Comparison of ENCODE assay signal across 8 cellular contexts in genomic region chr9:86099695-86100364, GRCh38. TPM values are rescaled to one million over a fixed set of nuclear protein-coding genes. Genes with fewer than 3 reads are reported as not detected.
DNase-seq lines count a peak whose midpoint lies in the region; ATAC-seq and TF ChIP-seq lines count a peak whose summit lies in the region.

No MANE protein-coding gene starts in this region.

- DNase-seq in activated CD4-positive, alpha-beta T cell treated with anti-CD3 and anti-CD28 coated beads for 36 hours: peak; percentile 53
- DNase-seq in activated CD4-positive, alpha-beta T cell treated with anti-CD3 and anti-CD28 coated beads for 1 hour: no peak
- DNase-seq in NCI-H146 treated with DMSO at 0.1 percent for 48 hours (lab: John Stamatoyannopoulos, UW; ENCODE audit: unreplicated experiment) (peak; percentile 27), right atrium auricular region (ENCODE audit: low spot score) (peak; percentile 80), pulmonary artery endothelial cell (ENCODE audit: low read depth, low spot score) (peak; percentile 20)
- DNase-seq in activated naive CD8-positive, alpha-beta T cell treated with anti-CD3 and anti-CD28 coated beads, Interleukin-2, amount 50 U/mL, for 24 hours: peak; percentile 26
- no peak for DNase-seq in activated CD4-positive, CD25-positive, alpha-beta regulatory T cell (lab: John Stamatoyannopoulos, UW)
- no peak for DNase-seq in central memory CD4-positive, alpha-beta T cell

- H3K36me3 ChIP-seq in right atrium auricular region: no peaks in the 10 kb centered on the region

- H3K9me3 Mint-ChIP-seq in activated CD4-positive, alpha-beta T cell treated with anti-CD3 and anti-CD28 coated beads for 36 hours (ENCODE audit: low read depth): no peaks in the 10 kb centered on the region
- no peaks in the 10 kb centered on the region for H3K9me3 Mint-ChIP-seq in activated naive CD8-positive, alpha-beta T cell treated with anti-CD3 and anti-CD28 coated beads, Interleukin-2, amount 50 U/mL, for 24 hours

- H3K4me1 ChIP-seq in right atrium auricular region: peaks cover 0 to 12% of the 10 kb centered on the region in 2 donors

- peaks cover 45% of the 10 kb centered on the region for H3K27me3 Mint-ChIP-seq in activated CD4-positive, alpha-beta T cell treated with anti-CD3 and anti-CD28 coated beads for 36 hours
- H3K27me3 Mint-ChIP-seq in activated naive CD8-positive, alpha-beta T cell treated with anti-CD3 and anti-CD28 coated beads, Interleukin-2, amount 50 U/mL, for 24 hours: peaks cover 49% of the 10 kb centered on the region

- peak; percentile 62 for ATAC-seq in activated CD4-positive, alpha-beta T cell treated with anti-CD3 and anti-CD28 coated beads for 36 hours
- ATAC-seq in activated naive CD8-positive, alpha-beta T cell treated with anti-CD3 and anti-CD28 coated beads, Interleukin-2, amount 50 U/mL, for 24 hours: peak; percentile 62

- no peaks in the 10 kb centered on the region for H3K9me3 ChIP-seq in right atrium auricular region

- no peaks in the 10 kb centered on the region for H3K27me3 ChIP-seq in right atrium auricular region

- H3K36me3 Mint-ChIP-seq in activated CD4-positive, alpha-beta T cell treated with anti-CD3 and anti-CD28 coated beads for 36 hours (ENCODE audit: low read depth): no peaks in the 10 kb centered on the region
- H3K36me3 Mint-ChIP-seq in activated naive CD8-positive, alpha-beta T cell treated with anti-CD3 and anti-CD28 coated beads, Interleukin-2, amount 50 U/mL, for 24 hours (ENCODE audit: low read depth): no peaks in the 10 kb centered on the region

- H3K27ac Mint-ChIP-seq in activated CD4-positive, alpha-beta T cell treated with anti-CD3 and anti-CD28 coated beads for 36 hours: peak overlapping the region; percentile 68
- H3K27ac Mint-ChIP-seq in activated naive CD8-positive, alpha-beta T cell treated with anti-CD3 and anti-CD28 coated beads, Interleukin-2, amount 50 U/mL, for 24 hours: peak overlapping the region; percentile 81

- TF ChIP-seq CTCF in right atrium auricular region (IDR thresholded peaks at IDR 0.05): no peak

- H3K4me3 ChIP-seq in right atrium auricular region: peak overlapping the region; percentile 42 to 74

- H3K4me3 Mint-ChIP-seq in activated CD4-positive, alpha-beta T cell treated with anti-CD3 and anti-CD28 coated beads for 36 hours: peak overlapping the region; percentile 71
- H3K4me3 Mint-ChIP-seq in activated naive CD8-positive, alpha-beta T cell treated with anti-CD3 and anti-CD28 coated beads, Interleukin-2, amount 50 U/mL, for 24 hours: peak overlapping the region; percentile 79

- CTCF ChIA-PET in activated CD4-positive, alpha-beta T cell treated with anti-CD3 and anti-CD28 coated beads for 36 hours (lab: Charles Lee): interaction anchor here (0.6 to 1.1 kb wide), 2 partner anchors 220 to 250 kb away, joined by 3 to 5 read pairs; no protein-coding TSS in a partner anchor

- peak overlapping the region; percentile 67 to 73 for H3K27ac ChIP-seq in right atrium auricular region

- POLR2A ChIA-PET in activated CD4-positive, alpha-beta T cell treated with anti-CD3 and anti-CD28 coated beads for 36 hours (lab: Charles Lee): no interaction called here

- H3K4me1 Mint-ChIP-seq in activated CD4-positive, alpha-beta T cell treated with anti-CD3 and anti-CD28 coated beads for 36 hours: peaks cover 9% of the 10 kb centered on the region
- H3K4me1 Mint-ChIP-seq in activated naive CD8-positive, alpha-beta T cell treated with anti-CD3 and anti-CD28 coated beads, Interleukin-2, amount 50 U/mL, for 24 hours: peaks cover 8% of the 10 kb centered on the region

- intact Hi-C loops in activated CD4-positive, alpha-beta T cell treated with anti-CD3 and anti-CD28 coated beads for 36 hours (cut with DNase I, micrococcal nuclease): loop anchor here in 1 of 2 experiments (2.0 kb wide), 1 partner anchor 159 kb away; the partner anchor contains the start of gene NAA35

RNA-seq across cellular contexts. Expression of gene GOLM1, which starts 0.5 kb away (rescaled TPM):
- 1 to 10 TPM; 1.2 to 1.4 TPM for total RNA-seq in activated CD4-positive, alpha-beta T cell treated with anti-CD3 and anti-CD28 coated beads for 36 hours
- total RNA-seq in right atrium auricular region (10 to 100 TPM in 1 of 2 donors, 1 to 10 TPM in 1; 4.9 to 12.4 TPM), pulmonary artery endothelial cell (85.1 and 89.8 TPM in 2 replicates)

Comparison
In these comparisons a context has a peak if more than half of its experiments do, and no peak if none do; other contexts are left out.
1. DNase-seq: peak in activated CD4-positive, alpha-beta T cell treated with anti-CD3 and anti-CD28 coated beads for 36 hours (single experiment), NCI-H146 treated with DMSO at 0.1 percent for 48 hours (single experiment), activated naive CD8-positive, alpha-beta T cell treated with anti-CD3 and anti-CD28 coated beads, Interleukin-2, amount 50 U/mL, for 24 hours (single experiment), right atrium auricular region (single experiment) and pulmonary artery endothelial cell (single experiment); none in activated CD4-positive, alpha-beta T cell treated with anti-CD3 and anti-CD28 coated beads for 1 hour (single experiment), activated CD4-positive, CD25-positive, alpha-beta regulatory T cell (0 of 4) and central memory CD4-positive, alpha-beta T cell (single experiment).